ENCODE assay signal across 8 cellular contexts in genomic region chr14:102900631-102901571, GRCh38. TPM values are rescaled to one million over a fixed set of nuclear protein-coding genes. Genes with fewer than 3 reads are reported as not detected.
DNase-seq lines count a peak whose midpoint lies in the region; ATAC-seq lines count a peak whose summit lies in the region.

No MANE protein-coding gene starts in this region.

- peaks cover 25% of the 10 kb centered on the region for H3K4me1 Mint-ChIP-seq in activated T-cell treated with anti-CD3 and anti-CD28 coated beads, Interleukin-2, amount 50 U/mL, for 24 hours (ENCODE audit: low read depth)
- peaks cover 7% of the 10 kb centered on the region for H3K4me1 Mint-ChIP-seq in T-helper 17 cell
- peaks cover 44% of the 10 kb centered on the region for H3K4me1 Mint-ChIP-seq in stimulated activated naive CD8-positive, alpha-beta T cell treated with anti-CD3 and anti-CD28 coated beads, Interleukin-15, Interleukin-2, amounts not matched to agents 100 ng/mL and 50 ng/mL, for 24 hours (ENCODE audit: low read depth)

- H3K27me3 Mint-ChIP-seq in activated T-cell treated with anti-CD3 and anti-CD28 coated beads, Interleukin-2, amount 50 U/mL, for 24 hours: no peaks in the 10 kb centered on the region
- H3K27me3 Mint-ChIP-seq in T-helper 17 cell: no peaks in the 10 kb centered on the region
- H3K27me3 Mint-ChIP-seq in stimulated activated naive CD8-positive, alpha-beta T cell treated with anti-CD3 and anti-CD28 coated beads, Interleukin-15, Interleukin-2, amounts not matched to agents 100 ng/mL and 50 ng/mL, for 24 hours: no peaks in the 10 kb centered on the region

- H3K36me3 Mint-ChIP-seq in activated T-cell treated with anti-CD3 and anti-CD28 coated beads, Interleukin-2, amount 50 U/mL, for 24 hours (ENCODE audit: low read depth): peaks cover 95% of the 10 kb centered on the region
- peaks cover 7% of the 10 kb centered on the region for H3K36me3 Mint-ChIP-seq in T-helper 17 cell (ENCODE audit: low read depth)
- peaks cover 67% of the 10 kb centered on the region for H3K36me3 Mint-ChIP-seq in stimulated activated naive CD8-positive, alpha-beta T cell treated with anti-CD3 and anti-CD28 coated beads, Interleukin-15, Interleukin-2, amounts not matched to agents 100 ng/mL and 50 ng/mL, for 24 hours (ENCODE audit: low read depth)

- H3K27ac Mint-ChIP-seq in activated T-cell treated with anti-CD3 and anti-CD28 coated beads, Interleukin-2, amount 50 U/mL, for 24 hours: peak overlapping the region; percentile 88
- H3K27ac Mint-ChIP-seq in T-helper 17 cell: peak overlapping the region; percentile 72
- H3K27ac Mint-ChIP-seq in stimulated activated naive CD8-positive, alpha-beta T cell treated with anti-CD3 and anti-CD28 coated beads, Interleukin-15, Interleukin-2, amounts not matched to agents 100 ng/mL and 50 ng/mL, for 24 hours: peak overlapping the region; percentile 78

- no peaks in the 10 kb centered on the region for H3K9me3 Mint-ChIP-seq in activated T-cell treated with anti-CD3 and anti-CD28 coated beads, Interleukin-2, amount 50 U/mL, for 24 hours
- H3K9me3 Mint-ChIP-seq in stimulated activated naive CD8-positive, alpha-beta T cell treated with anti-CD3 and anti-CD28 coated beads, Interleukin-15, Interleukin-2, amounts not matched to agents 100 ng/mL and 50 ng/mL, for 24 hours: no peaks in the 10 kb centered on the region

- no peaks in the 10 kb centered on the region for H3K9me3 ChIP-seq in T-helper 17 cell (ENCODE audit: control insufficient read depth, low read length, poor library complexity, severe bottlenecking)

- DNase-seq in activated T-cell treated with anti-CD3 and anti-CD28 coated beads, Interleukin-2, amount 50 U/mL, for 24 hours: no peak
- no peak for DNase-seq in activated T-cell treated with anti-CD3 and anti-CD28 coated beads, Interleukin-2, amount 50 U/mL, for 48 hours
- DNase-seq in T-helper 17 cell (no peak), SHP77 treated with DMSO at 0.1 percent for 48 hours (lab: John Stamatoyannopoulos, UW) (no peak), AML-193 (lab: John Stamatoyannopoulos, UW) (no peak), SIG-M5 (lab: John Stamatoyannopoulos, UW) (no peak)

- ATAC-seq in HG02678 (IDR thresholded peaks at IDR 0.05; ENCODE audit: unreplicated experiment): peak; percentile 60
- peak; percentile 65 for ATAC-seq in T-helper 17 cell

- no peak overlapping the region for H3K4me3 Mint-ChIP-seq in activated T-cell treated with anti-CD3 and anti-CD28 coated beads, Interleukin-2, amount 50 U/mL, for 24 hours
- no peak overlapping the region for H3K4me3 Mint-ChIP-seq in T-helper 17 cell
- H3K4me3 Mint-ChIP-seq in stimulated activated naive CD8-positive, alpha-beta T cell treated with anti-CD3 and anti-CD28 coated beads, Interleukin-15, Interleukin-2, amounts not matched to agents 100 ng/mL and 50 ng/mL, for 24 hours: peak overlapping the region; percentile 35

RNA-seq across cellular contexts. Expression of gene AMN, which starts 21.6 kb away (rescaled TPM):
- total RNA-seq in T-helper 17 cell: 1 to 10 TPM in 1 of 2 donors, under 1 TPM in 1; 0.65 to 2.3 TPM
